8 cellular contexts compared by ENCODE assay signal in the genomic region with DNA sequence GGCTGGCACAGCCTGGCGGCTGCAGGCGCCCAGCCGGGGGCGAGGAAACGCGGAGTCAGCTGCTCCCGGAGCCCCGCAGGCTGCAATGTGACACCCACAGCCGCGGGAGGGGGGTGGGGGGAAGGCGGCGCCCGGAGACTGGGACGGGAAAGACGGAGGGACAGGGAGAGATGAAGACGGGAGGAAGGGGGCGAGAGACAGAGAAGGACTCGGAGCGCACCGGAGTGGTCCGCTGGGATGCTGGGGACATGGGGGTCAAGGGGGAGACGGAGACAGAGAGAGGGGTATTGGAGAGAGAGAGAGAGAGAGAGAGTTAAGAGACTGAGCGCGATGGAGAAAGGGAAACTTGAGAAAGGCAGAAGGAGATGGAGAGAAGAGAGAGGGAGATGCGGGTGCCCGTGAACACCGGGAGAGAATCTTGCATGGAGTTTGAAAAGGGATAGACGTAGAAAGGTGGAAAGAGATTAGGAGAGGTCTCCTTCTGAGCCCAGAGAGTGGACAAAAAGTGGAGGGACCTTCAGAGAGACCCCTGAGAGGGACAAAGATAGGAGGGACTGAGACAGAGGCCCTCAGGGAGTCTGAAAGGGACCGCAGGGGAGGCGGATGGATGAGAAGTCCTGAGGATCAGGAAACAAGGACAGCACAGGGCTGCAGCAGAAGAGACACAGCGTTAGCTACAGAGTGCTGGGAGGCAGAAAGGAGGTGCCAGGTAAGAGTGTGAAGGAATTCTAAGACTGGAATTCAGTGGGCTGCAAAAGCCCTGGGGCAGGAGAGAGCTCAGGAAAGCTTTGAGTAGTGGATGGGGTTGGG. TPM values are rescaled to one million over a fixed set of nuclear protein-coding genes. Genes with fewer than 3 reads are reported as not detected.
A peak's percentile ranks its signal among the peaks of the same experiment; 100 is the strongest.
DNase-seq lines count a peak whose midpoint lies in the region; ATAC-seq, FAIRE-seq and TF ChIP-seq lines count a peak whose summit lies in the region.

No MANE protein-coding gene starts in this region.

- peak overlapping the region; percentile 3 for H2AK9ac ChIP-seq in IMR-90 (replicated peaks; ENCODE audit: low read depth, low read length, poor library complexity)

- ATAC-seq in IMR-90 (ENCODE audit: low read depth) = peak; percentile 60
- no peak for ATAC-seq in GM19023 (IDR thresholded peaks at IDR 0.05; ENCODE audit: unreplicated experiment)
- no peak for ATAC-seq in HG03097 (IDR thresholded peaks at IDR 0.05; ENCODE audit: low FRiP score, unreplicated experiment)

- DNase-seq in AG09309 (ENCODE audit: low read depth) (no peak), IMR-90 (peak; percentile 18), bronchial epithelial cell (ENCODE audit: low read depth) (no peak), left kidney (ENCODE audit: low read depth, low spot score) (peak; percentile 83), substantia nigra (lab: John Stamatoyannopoulos, UW) (peak in 32 of 49 donors; percentile 17 to 73 (median 45))
- DNase-seq in activated CD4-positive, alpha-beta T cell treated with anti-CD3 and anti-CD28 coated beads for 1 hour = no peak

- in situ Hi-C loops in IMR-90 (cut with MboI; ENCODE audit: low sequenced_read_pairs) = no loop called here

- H2BK5ac ChIP-seq in IMR-90 (ENCODE audit: low read depth, low read length, poor library complexity, severe bottlenecking) = no peak overlapping the region

- WGBS in IMR-90 (ENCODE audit: extremely low coverage in 2 of 2, insufficient read length in 1 of 2), 2 experiments = 4% methylated on average over 21 of the region's 31 CpGs; no CpG with 5 or more reads in 1 of the 2 experiments

- H4K20me1 ChIP-seq in IMR-90 (ENCODE audit: insufficient read depth, low read length) = no peaks in the 10 kb centered on the region; the same call in 1 of the 2 replicates

- H2AFZ ChIP-seq in IMR-90 (replicated peaks; ENCODE audit: low read length, poor library complexity) = peak overlapping the region; percentile 75

- no peak overlapping the region for H2BK15ac ChIP-seq in IMR-90 (ENCODE audit: low read depth, low read length)

- intact Hi-C loops in IMR-90 (cut with micrococcal nuclease) = no loop called here

- no peak for FAIRE-seq in bronchial epithelial cell (lab: Jason Lieb, UNC)

- H3K36me3 ChIP-seq in IMR-90 (ENCODE audit: control insufficient read depth, insufficient read depth, low read length) = peaks cover 15% of the 10 kb centered on the region
- peaks cover 2% of the 10 kb centered on the region for H3K36me3 ChIP-seq in bronchial epithelial cell (ENCODE audit: control insufficient read depth, insufficient read depth, low read length)

- no peak overlapping the region for H4K91ac ChIP-seq in IMR-90 (ENCODE audit: insufficient read depth, low read depth, low read length)

- H2BK120ac ChIP-seq in IMR-90 (ENCODE audit: low read depth, low read length) = 0 out of 2 replicates have a peak overlapping the region, but pooled peaks have one; percentile 4

- H3K56ac ChIP-seq in IMR-90 (ENCODE audit: extremely low read depth, insufficient read depth, low read length) = no peak overlapping the region

- no peaks in the 10 kb centered on the region for H3K9me3 ChIP-seq in IMR-90 (ENCODE audit: control insufficient read depth, insufficient read depth, low read length)

- TF ChIP-seq CTCF in AG09309 (IDR thresholded peaks at IDR 0.05; ENCODE audit: control insufficient read depth, insufficient read depth, low read depth, low read length, missing control alignments) (no peak), IMR-90 (conservative IDR thresholded peaks at IDR 0.05; ENCODE audit: low read depth, low read length) (no peak), bronchial epithelial cell (IDR thresholded peaks at IDR 0.05; ENCODE audit: insufficient read depth, low read length, severe bottlenecking) (no peak)

- H3K4ac ChIP-seq in IMR-90 (ENCODE audit: low read depth, low read length) = no peak overlapping the region

- dilution Hi-C loops in IMR-90 (cut with HindIII; ENCODE audit: low sequenced_read_pairs, unreplicated experiment) = no loop called here

- H3K23ac ChIP-seq in IMR-90 (ENCODE audit: low read depth, low read length) = peak overlapping the region; percentile 59; the same call in 1 of the 2 replicates

- H3K4me1 ChIP-seq in IMR-90 (ENCODE audit: control insufficient read depth, insufficient read depth, low read length) = peaks cover 3% of the 10 kb centered on the region; the same call in 1 of the 2 replicates

- POLR2A ChIA-PET in IMR-90 (lab: Charles Lee; ENCODE audit: unreplicated experiment) = no interaction called here

- no peak for TF ChIP-seq RAD21 in IMR-90 (IDR thresholded peaks at IDR 0.05; ENCODE audit: low read length)

- no peaks in the 10 kb centered on the region for H3K79me1 ChIP-seq in IMR-90 (ENCODE audit: low read depth in 1 of 2, low read length in 2 of 2)

- H3K9me1 ChIP-seq in IMR-90 (ENCODE audit: insufficient read depth, low read length) = no peaks in the 10 kb centered on the region

- H4K5ac ChIP-seq in IMR-90 (ENCODE audit: low read depth, low read length) = no peak overlapping the region

- H3K14ac ChIP-seq in IMR-90 (replicated peaks; ENCODE audit: low read depth, low read length) = no peak overlapping the region; the same call in 1 of the 2 replicates

- H3K4me3 ChIP-seq in AG09309 (ENCODE audit: control insufficient read depth, low read depth, low read length) (peak overlapping the region; percentile 47), IMR-90 (ENCODE audit: insufficient read depth, low read depth, low read length) (peak overlapping the region; percentile 65), bronchial epithelial cell (ENCODE audit: low read depth, low read length) (peak overlapping the region; percentile 26)

- no peak for TF ChIP-seq POLR2A in IMR-90 (IDR thresholded peaks at IDR 0.05; ENCODE audit: low read depth, low read length)

- CTCF ChIA-PET in IMR-90 (lab: Yijun Ruan, JAX) = interaction anchor here (0.5 to 0.7 kb wide), 2 partner anchors 21 kb away, joined by 3 to 6 read pairs; no protein-coding TSS in a partner anchor

- H2AK5ac ChIP-seq in IMR-90 (ENCODE audit: low read depth, low read length) = no peak overlapping the region

- H3K27me3 ChIP-seq in IMR-90 (ENCODE audit: control insufficient read depth, insufficient read depth, low read length) = no peaks in the 10 kb centered on the region; the same call in 1 of the 2 replicates
- H3K27me3 ChIP-seq in bronchial epithelial cell (ENCODE audit: control insufficient read depth, insufficient read depth, low read length) = peaks cover 12% of the 10 kb centered on the region

- H4K8ac ChIP-seq in IMR-90 (ENCODE audit: low read depth in 2 of 2, low read length in 2 of 2) = no peak overlapping the region; a peak in 1 of 4 replicates

- no peak overlapping the region for H3K18ac ChIP-seq in IMR-90 (ENCODE audit: low read depth, low read length)

- no TSS peak for BruUV-seq in IMR-90 (replicated peaks; lab: Mats Ljungman, UMichigan)

- H2BK20ac ChIP-seq in IMR-90 (ENCODE audit: low read depth, low read length) = no peak overlapping the region

- H3K9ac ChIP-seq in IMR-90 (ENCODE audit: low read depth, low read length) = peak overlapping the region; percentile 54; the same call in 1 of the 2 replicates

- H3K27ac ChIP-seq in IMR-90 (ENCODE audit: insufficient read depth, low read length) (no peak overlapping the region), substantia nigra (ENCODE audit: low read depth, low read length, poor library complexity, severe bottlenecking) (peak overlapping the region; percentile 71)

- H3K4me2 ChIP-seq in IMR-90 (ENCODE audit: low read depth, low read length) = peak overlapping the region; percentile 92

TF ChIP-seq in IMR-90, 13 proteins besides CTCF, POLR2A, EP300 and RAD21:
- TF ChIP-seq MAFK (IDR thresholded peaks at IDR 0.05; ENCODE audit: low read depth, low read length) = no peak
- peak; percentile 23; the same call in 1 of the 2 replicates for TF ChIP-seq MAZ (IDR thresholded peaks at IDR 0.05; ENCODE audit: borderline replicate concordance, low read depth, low read length)

RNA-seq across cellular contexts. Expression of a gene that starts 1.0 kb away (rescaled TPM):
- total RNA-seq in IMR-90 (2012; rRNA removed) (2.0 and 2.2 TPM in 2 replicates), bronchial epithelial cell (0.13 and 0.26 TPM in 2 replicates)
- 9.6 and 10.6 TPM in 2 replicates for polyA plus RNA-seq in IMR-90 (2012; rRNA removed)
- polyA plus RNA-seq in IMR-90 (2012; cell fraction: cytosol; rRNA removed) = 5.9 and 7.9 TPM in 2 replicates
- 11.5 and 12.8 TPM in 2 replicates for polyA plus RNA-seq in IMR-90 (2012; cell fraction: nucleus; rRNA removed; ENCODE audit: low replicate concordance)

RNA-seq across cellular contexts. Expression of a gene that starts 10.2 kb away (rescaled TPM):
- total RNA-seq in IMR-90 (2012; rRNA removed) = not detected in 2 replicates
- not detected in 2 replicates for polyA plus RNA-seq in IMR-90 (2012; rRNA removed)
- polyA plus RNA-seq in IMR-90 (2012; cell fraction: cytosol; rRNA removed) = not detected in 2 replicates
- 0.08 TPM in 1 of 2 replicates, not detected in the other for polyA plus RNA-seq in IMR-90 (2012; cell fraction: nucleus; rRNA removed; ENCODE audit: low replicate concordance)
- total RNA-seq in bronchial epithelial cell = not detected in 2 replicates

RNA-seq across cellular contexts. Expression of a gene that starts 31.2 kb away (rescaled TPM):
- total RNA-seq in IMR-90 (2012; rRNA removed) (11.1 and 11.4 TPM in 2 replicates), bronchial epithelial cell (6.3 and 7.9 TPM in 2 replicates)
- polyA plus RNA-seq in IMR-90 (2012; rRNA removed) = 63.0 and 65.2 TPM in 2 replicates
- polyA plus RNA-seq in IMR-90 (2012; cell fraction: cytosol; rRNA removed) = 50.3 and 62.6 TPM in 2 replicates
- polyA plus RNA-seq in IMR-90 (2012; cell fraction: nucleus; rRNA removed; ENCODE audit: low replicate concordance) = 115 and 162 TPM in 2 replicates

Comparison
In these comparisons a context has a peak if more than half of its experiments do, and no peak if none do; other contexts are left out.
1. DNase-seq: peak in IMR-90 (single experiment), left kidney (single experiment) and substantia nigra (32 of 49); none in AG09309 (single experiment), bronchial epithelial cell (single experiment) and activated CD4-positive, alpha-beta T cell treated with anti-CD3 and anti-CD28 coated beads for 1 hour (single experiment).
2. Peak in every context shown above with its lines, with median percentiles within 50 percentile points of each other: H3K4me3 ChIP-seq.